19 cellular contexts compared by ENCODE assay signal in genomic region chr10:126509211-126509610, GRCh38.
DNase-seq lines count a peak whose midpoint lies in the region; ATAC-seq and TF ChIP-seq lines count a peak whose summit lies in the region.
"Had no signal": no experiment of that assay in that cellular context is flagged by ENCODE, and none has a peak within 500 bp of the region (broad histone marks: within the 10 kb centered on the region; RNA-seq: fewer than 3 reads in every experiment).

No MANE protein-coding gene starts in this region.

- peaks cover 4% of the 10 kb centered on the region for H3K27me3 Mint-ChIP-seq in T-helper 17 cell
- H3K27me3 Mint-ChIP-seq: B cell; CD4-positive, alpha-beta T cell had no signal

- DNase-seq in DMS53 (lab: John Stamatoyannopoulos, UW): peak; percentile 8
- DNase-seq in DMS53 treated with DMSO at 0.1 percent for 48 hours (lab: John Stamatoyannopoulos, UW; ENCODE audit: unreplicated experiment): no peak
- DNase-seq in PC-9: peak in 1 of 2 experiments; percentile 68
- peak; percentile 74 for DNase-seq in SW480 (ENCODE audit: low spot score)
- DNase-seq in epithelial cell of esophagus (ENCODE audit: low read depth): peak; percentile 11
- no peak for DNase-seq in T-helper 17 cell
- DNase-seq in Ammon's horn (ENCODE audit: low spot score): no peak
- no peak for DNase-seq in esophagus squamous epithelium (lab: John Stamatoyannopoulos, UW)
- DNase-seq: ACHN; Calu3; CD4-positive, alpha-beta T cell; CD8-positive, alpha-beta T cell; DMS79 treated with DMSO at 0.1 percent for 48 hours; GF-D8 had no signal

- TF ChIP-seq CTCF in PC-9 (conservative IDR thresholded peaks at IDR 0.05) (no peak), epithelial cell of esophagus (IDR thresholded peaks at IDR 0.05; ENCODE audit: insufficient read depth, low read depth, low read length, missing control alignments) (no peak), esophagus squamous epithelium (IDR thresholded peaks at IDR 0.05) (no peak)

- no peak overlapping the region for H2AFZ ChIP-seq in PC-9

- H3K27ac Mint-ChIP-seq in T-helper 17 cell: no peak overlapping the region
- H3K27ac Mint-ChIP-seq: B cell; CD4-positive, alpha-beta T cell; CD8-positive, alpha-beta T cell had no signal

- no peak overlapping the region for H3K4me3 Mint-ChIP-seq in T-helper 17 cell
- H3K4me3 Mint-ChIP-seq: B cell; CD4-positive, alpha-beta T cell; CD8-positive, alpha-beta T cell had no signal

- H3K9me2 ChIP-seq in PC-9 (ENCODE audit: insufficient read depth): no peaks in the 10 kb centered on the region

- H3K36me3 ChIP-seq in PC-9 (ENCODE audit: low read depth) (no peaks in the 10 kb centered on the region), esophagus squamous epithelium (no peaks in the 10 kb centered on the region)
- H3K36me3 ChIP-seq: BLaER1 treated with 17β-estradiol and CSF1 and Interleukin-3, amounts not matched to agents 10 nM and 100 nM had no signal

- 56 to 69% methylated on average over 3 of the region's 3 CpGs for whole genome bisulfite sequencing in esophagus squamous epithelium, 2 donors

- POLR2A ChIA-PET in PC-9 (lab: Charles Lee; ENCODE audit: unreplicated experiment): no interaction called here

- H3K4me3 ChIP-seq in PC-9 (no peak overlapping the region), epithelial cell of esophagus (ENCODE audit: low read length) (no peak overlapping the region), esophagus squamous epithelium (no peak overlapping the region)
- H3K4me3 ChIP-seq: BLaER1 treated with 17β-estradiol and CSF1 and Interleukin-3, amounts not matched to agents 10 nM and 100 nM had no signal

- H3K79me2 ChIP-seq in PC-9 (ENCODE audit: low read depth): no peaks in the 10 kb centered on the region

- H3K4me2 ChIP-seq in PC-9: no peak overlapping the region
- H3K4me2 ChIP-seq: BLaER1 treated with 17β-estradiol and CSF1 and Interleukin-3, amounts not matched to agents 10 nM and 100 nM had no signal

- H3K27me3 ChIP-seq in PC-9 (ENCODE audit: insufficient read depth, low read depth) (no peaks in the 10 kb centered on the region), esophagus squamous epithelium (peaks cover 0 to 23% (median 0%) of the 10 kb centered on the region in 4 donors)
- H3K27me3 ChIP-seq: BLaER1 treated with 17β-estradiol and CSF1 and Interleukin-3, amounts not matched to agents 10 nM and 100 nM had no signal

- H3F3A ChIP-seq in PC-9 (ENCODE audit: insufficient read depth, low read depth): peaks cover 5% of the 10 kb centered on the region; the same call in 1 of the 2 replicates

- BruUV-seq in PC-9 (replicated peaks; lab: Mats Ljungman, UMichigan): no TSS peak

- no peak for TF ChIP-seq POLR2A in esophagus squamous epithelium (IDR thresholded peaks at IDR 0.05)

- H3K27ac ChIP-seq in PC-9 (peak overlapping the region; percentile 19; the same call in 1 of the 2 replicates), esophagus squamous epithelium (no peak overlapping the region)
- H3K27ac ChIP-seq: 22Rv1; BLaER1 treated with 17β-estradiol and CSF1 and Interleukin-3, amounts not matched to agents 10 nM and 100 nM; C4-2B had no signal

- H3K4me1 ChIP-seq in PC-9 (replicated peaks; ENCODE audit: insufficient read depth): 0 out of 2 replicates have a peak, but pooled peaks cover 8% of the 10 kb centered on the region
- H3K4me1 ChIP-seq in esophagus squamous epithelium: no peaks in the 10 kb centered on the region
- H3K4me1 ChIP-seq: BLaER1 treated with 17β-estradiol and CSF1 and Interleukin-3, amounts not matched to agents 10 nM and 100 nM; Caco-2 had no signal

- no peaks in the 10 kb centered on the region for H4K20me1 ChIP-seq in PC-9 (ENCODE audit: insufficient read depth)
- H4K20me1 ChIP-seq: BLaER1 treated with 17β-estradiol and CSF1 and Interleukin-3, amounts not matched to agents 10 nM and 100 nM had no signal

- CTCF ChIA-PET in PC-9 (lab: Charles Lee): no interaction called here

- H3K9me3 ChIP-seq in PC-9 (ENCODE audit: insufficient read depth, low read depth): no peaks in the 10 kb centered on the region
- H3K9me3 ChIP-seq in T-helper 17 cell (ENCODE audit: control insufficient read depth, low read length, poor library complexity, severe bottlenecking): no peaks in the 10 kb centered on the region
- H3K9me3 ChIP-seq in esophagus squamous epithelium: no peaks in the 10 kb centered on the region
- H3K9me3 ChIP-seq: BLaER1 treated with 17β-estradiol and CSF1 and Interleukin-3, amounts not matched to agents 10 nM and 100 nM; Caco-2 had no signal

- ATAC-seq in T-helper 17 cell: no peak
- ATAC-seq: CD8-positive, alpha-beta T cell had no signal

- H3K36me3 Mint-ChIP-seq in T-helper 17 cell (ENCODE audit: low read depth): no peaks in the 10 kb centered on the region
- H3K36me3 Mint-ChIP-seq: CD8-positive, alpha-beta T cell had no signal

- intact Hi-C loops in PC-9 (cut with micrococcal nuclease; ENCODE audit: unreplicated experiment) (no loop called here), esophagus squamous epithelium (cut with DNase I) (loop anchor here (10.0 kb wide), 1 partner anchor 524 kb away; no protein-coding TSS in a partner anchor)

- H3K4me1 Mint-ChIP-seq in T-helper 17 cell: no peaks in the 10 kb centered on the region
- H3K4me1 Mint-ChIP-seq: B cell had no signal

Comparison
In these comparisons a context has a peak if more than half of its experiments do, and no peak if none do; other contexts are left out.
1. DNase-seq: peak in DMS53 (single experiment), SW480 (single experiment) and epithelial cell of esophagus (single experiment); none in DMS53 treated with DMSO at 0.1 percent for 48 hours (single experiment), T-helper 17 cell (0 of 3), Ammon's horn (single experiment) and esophagus squamous epithelium (single experiment).